8 cellular contexts compared by ENCODE assay signal in genomic region chr11:73538381-73538872, GRCh38. TPM values are rescaled to one million over a fixed set of nuclear protein-coding genes. Genes with fewer than 3 reads are reported as not detected.
A peak's percentile ranks its signal among the peaks of the same experiment; 100 is the strongest.
DNase-seq lines count a peak whose midpoint lies in the region; ATAC-seq, FAIRE-seq and TF ChIP-seq lines count a peak whose summit lies in the region.

No MANE protein-coding gene starts in this region.

- no peaks in the 10 kb centered on the region for H3K9me3 Mint-ChIP-seq in immature natural killer cell

- no peak for ATAC-seq in HG03457 (IDR thresholded peaks at IDR 0.05; ENCODE audit: unreplicated experiment)
- ATAC-seq in GM19328 (IDR thresholded peaks at IDR 0.05; ENCODE audit: unreplicated experiment) = no peak

- H3K4me1 ChIP-seq in HAP-1 (peaks cover 13% of the 10 kb centered on the region), kidney (ENCODE audit: control insufficient read depth in 1 of 2, insufficient read depth in 1 of 2, low read depth in 1 of 2, low read length in 2 of 2) (peaks cover 0 to 3% of the 10 kb centered on the region in 2 donors)

- H3K4me3 ChIP-seq in HAP-1 (no peak overlapping the region), kidney (ENCODE audit: low read length in 2 of 2) (no peak overlapping the region)

- no peak for TF ChIP-seq CTCF in kidney (IDR thresholded peaks at IDR 0.05; ENCODE audit: borderline replicate concordance, extremely low read depth, insufficient read depth)

- no peak overlapping the region for H3K9ac ChIP-seq in kidney (ENCODE audit: low read length in 2 of 2)

- H3K27ac Mint-ChIP-seq in immature natural killer cell = peak overlapping the region; percentile 69 to 92 (median 80)

- DNase-seq in ELF-1 (ENCODE audit: low read depth, low spot score) (peak; percentile 8), HAP-1 (ENCODE audit: low spot score in 2 of 2) (peak; percentile 32 to 72), SKM-1 (lab: John Stamatoyannopoulos, UW; ENCODE audit: unreplicated experiment) (peak; percentile 18), immature natural killer cell (peak in 2 of 3 donors; percentile 8 to 11), ureter (ENCODE audit: low spot score) (no peak), kidney (no peak)

- H3K4me3 Mint-ChIP-seq in immature natural killer cell = peak overlapping the region; percentile 2 to 55 (median 39)

- in situ Hi-C loops in HAP-1 (cut with MboI; ENCODE audit: low sequenced_read_pairs) = no loop called here

- no peaks in the 10 kb centered on the region for H3K27me3 ChIP-seq in HAP-1 (ENCODE audit: low read depth)

- H3K27me3 Mint-ChIP-seq in immature natural killer cell (ENCODE audit: low read depth in 3 of 3) = no peaks in the 10 kb centered on the region

- 0 out of 2 replicates have a peak, but pooled peaks cover 3% of the 10 kb centered on the region for H3K36me3 ChIP-seq in HAP-1 (replicated peaks)
- H3K36me3 ChIP-seq in kidney (ENCODE audit: control insufficient read depth in 1 of 2, insufficient read depth in 2 of 2, low read length in 2 of 2) = no peaks in the 10 kb centered on the region

- intact Hi-C loops in kidney (cut with DNase I) = no loop called here

- FAIRE-seq in kidney (lab: Jason Lieb, UNC) = no peak

- H3K27ac ChIP-seq in kidney (ENCODE audit: low read depth in 2 of 2, low read length in 2 of 2) = no peak overlapping the region

- no peaks in the 10 kb centered on the region for H3K9me3 ChIP-seq in HAP-1
- H3K9me3 ChIP-seq in kidney (ENCODE audit: control insufficient read depth in 1 of 2, low read length in 2 of 2) = no peaks in the 10 kb centered on the region

- H3K36me3 Mint-ChIP-seq in immature natural killer cell = peaks cover 0 to 4% (median 0%) of the 10 kb centered on the region in 3 donors

- peaks cover 25 to 40% of the 10 kb centered on the region in 2 donors for H3K4me1 Mint-ChIP-seq in immature natural killer cell

RNA-seq across cellular contexts. Expression of gene FAM168A, which starts 59.5 kb away (rescaled TPM):
- polyA plus RNA-seq in immature natural killer cell (1 to 10 TPM; 1.3 to 3.1 (median 1.3) TPM), kidney (ENCODE audit: insufficient read depth, low read depth, low replicate concordance) (8.9 TPM)
- total RNA-seq in ureter (29.7 TPM), kidney (38.1 TPM)

Comparison
In these comparisons a context has a peak if more than half of its experiments do, and no peak if none do; other contexts are left out.
1. DNase-seq: peak in ELF-1 (single experiment), HAP-1 (2 of 2), SKM-1 (single experiment) and immature natural killer cell (2 of 3); none in ureter (single experiment) and kidney (single experiment).